Comparison of ENCODE assay signal across 19 cellular contexts in genomic region chr13:99558570-99559180, GRCh38. TPM values are rescaled to one million over a fixed set of nuclear protein-coding genes. Genes with fewer than 3 reads are reported as not detected.
DNase-seq lines count a peak whose midpoint lies in the region; ATAC-seq and TF ChIP-seq lines count a peak whose summit lies in the region.
"Had no signal": no experiment of that assay in that cellular context is flagged by ENCODE, and none has a peak within 500 bp of the region (broad histone marks: within the 10 kb centered on the region; RNA-seq: fewer than 3 reads in every experiment).

No MANE protein-coding gene starts in this region.

- peaks cover 0 to 27% (median 3%) of the 10 kb centered on the region in 4 donors for H3K4me1 ChIP-seq in right lobe of liver
- H3K4me1 ChIP-seq: SJCRH30 had no signal

- peak; percentile 17 for DNase-seq in GM03348 (ENCODE audit: low spot score)
- peak; percentile 92 for DNase-seq in NCI-H82 treated with DMSO at 0.1 percent for 48 hours (lab: John Stamatoyannopoulos, UW; ENCODE audit: unreplicated experiment)
- no peak for DNase-seq in right lobe of liver
- DNase-seq in D341Med (ENCODE audit: low spot score) = no peak
- no peak for DNase-seq in stimulated activated naive CD8-positive, alpha-beta T cell treated with anti-CD3 and anti-CD28 coated beads, Interleukin-15, Interleukin-2, amounts not matched to agents 100 U/mL and 50 U/mL, for 24 hours
- no peak for DNase-seq in NCI-H1930 (lab: John Stamatoyannopoulos, UW)
- no peak for DNase-seq in NCI-H1417 (lab: John Stamatoyannopoulos, UW)
- DNase-seq: ACHN; CD4-positive, alpha-beta T cell; H9; NCI-H1417 treated with DMSO at 0.1 percent for 48 hours; NCI-H2081; NCI-H524 treated with DMSO at 0.1 percent for 48 hours; NK-92 treated with Interleukin-12 subunit alpha and Interleukin-12 subunit beta, amount 100 ng/mL, for 24 hours; OCI-M1; SJCRH30 had no signal

- intact Hi-C loops in dendritic cell treated with granulocyte-macrophage colony-stimulating factor and Interleukin-4, amounts not matched to agents 40 ng/mL and 50 ng/mL, for 4 days (cut with micrococcal nuclease) = no loop called here
- intact Hi-C loops in right lobe of liver (cut with DNase I) = no loop called here

- peaks cover 83% of the 10 kb centered on the region for H3K36me3 Mint-ChIP-seq in dendritic cell treated with granulocyte-macrophage colony-stimulating factor and Interleukin-4, amounts not matched to agents 40 ng/mL and 50 ng/mL, for 4 days (ENCODE audit: low read depth)

- H3K4me3 Mint-ChIP-seq in dendritic cell treated with granulocyte-macrophage colony-stimulating factor and Interleukin-4, amounts not matched to agents 40 ng/mL and 50 ng/mL, for 4 days = no peak overlapping the region
- H3K4me3 Mint-ChIP-seq: CD4-positive, alpha-beta T cell; H9; IgD-negative memory B cell had no signal

- peak overlapping the region; percentile 17 to 93 (median 85) for H3K27ac ChIP-seq in right lobe of liver
- H3K27ac ChIP-seq: RWPE1, SJCRH30 had no signal

- no peak for TF ChIP-seq CTCF in right lobe of liver (IDR thresholded peaks at IDR 0.05)

- peak overlapping the region; percentile 16 for H3K27ac Mint-ChIP-seq in dendritic cell treated with granulocyte-macrophage colony-stimulating factor and Interleukin-4, amounts not matched to agents 40 ng/mL and 50 ng/mL, for 4 days
- H3K27ac Mint-ChIP-seq: CD4-positive, alpha-beta T cell; H9 had no signal

- no peaks in the 10 kb centered on the region for H3K9me3 ChIP-seq in right lobe of liver
- H3K9me3 ChIP-seq: SJCRH30 had no signal

- peak overlapping the region in 1 of 3 donors; percentile 16 for H3K4me3 ChIP-seq in right lobe of liver
- H3K4me3 ChIP-seq: SJCRH30 had no signal

- TF ChIP-seq POLR2A in right lobe of liver (IDR thresholded peaks at IDR 0.05) = no peak

- H3K36me3 ChIP-seq in right lobe of liver = peaks cover 0 to 21% (median 8%) of the 10 kb centered on the region in 4 donors

- no peaks in the 10 kb centered on the region for H3K9me3 Mint-ChIP-seq in dendritic cell treated with granulocyte-macrophage colony-stimulating factor and Interleukin-4, amounts not matched to agents 40 ng/mL and 50 ng/mL, for 4 days
- H3K9me3 Mint-ChIP-seq: CD4-positive, alpha-beta T cell; H9; IgD-negative memory B cell had no signal

- no peaks in the 10 kb centered on the region for H3K27me3 ChIP-seq in right lobe of liver
- H3K27me3 ChIP-seq: SJCRH30 had no signal

- no peaks in the 10 kb centered on the region for H3K27me3 Mint-ChIP-seq in dendritic cell treated with granulocyte-macrophage colony-stimulating factor and Interleukin-4, amounts not matched to agents 40 ng/mL and 50 ng/mL, for 4 days
- H3K27me3 Mint-ChIP-seq: CD4-positive, alpha-beta T cell; IgD-negative memory B cell had no signal

- no peaks in the 10 kb centered on the region for H3K4me1 Mint-ChIP-seq in dendritic cell treated with granulocyte-macrophage colony-stimulating factor and Interleukin-4, amounts not matched to agents 40 ng/mL and 50 ng/mL, for 4 days (ENCODE audit: low read depth)

- ATAC-seq in right lobe of liver = peak; percentile 53 to 76 (median 70)
- ATAC-seq in stimulated activated naive CD8-positive, alpha-beta T cell treated with anti-CD3 and anti-CD28 coated beads, Interleukin-15, Interleukin-2, amounts not matched to agents 100 U/mL and 50 U/mL, for 24 hours = no peak

- 37% methylated on average over 4 of the region's 4 CpGs for WGBS in right lobe of liver (ENCODE audit: insufficient coverage, low coverage, low lambda C conversion rate, missing lambda C conversion rate)

RNA-seq across cellular contexts. Expression of gene CLYBL, which starts 47.8 kb away (rescaled TPM):
- 10 to 100 TPM; 38.1 to 56.8 (median 46.4) TPM for total RNA-seq in right lobe of liver

RNA-seq across cellular contexts. Expression of gene TM9SF2, which starts 57.4 kb away (rescaled TPM):
- 100 to 1,000 TPM in 1 of 6 experiments, 10 to 100 TPM in 5; 83.6 to 102 (median 92.2) TPM for total RNA-seq in right lobe of liver

Comparison
In these comparisons a context has a peak if more than half of its experiments do, and no peak if none do; other contexts are left out.
1. DNase-seq: peak in GM03348 (single experiment) and NCI-H82 treated with DMSO at 0.1 percent for 48 hours (single experiment); none in right lobe of liver (0 of 3), D341Med (single experiment), stimulated activated naive CD8-positive, alpha-beta T cell treated with anti-CD3 and anti-CD28 coated beads, Interleukin-15, Interleukin-2, amounts not matched to agents 100 U/mL and 50 U/mL, for 24 hours (single experiment), NCI-H1930 (0 of 2) and NCI-H1417 (0 of 3).